Comparison of ENCODE assay signal across 16 cellular contexts in the genomic region with DNA sequence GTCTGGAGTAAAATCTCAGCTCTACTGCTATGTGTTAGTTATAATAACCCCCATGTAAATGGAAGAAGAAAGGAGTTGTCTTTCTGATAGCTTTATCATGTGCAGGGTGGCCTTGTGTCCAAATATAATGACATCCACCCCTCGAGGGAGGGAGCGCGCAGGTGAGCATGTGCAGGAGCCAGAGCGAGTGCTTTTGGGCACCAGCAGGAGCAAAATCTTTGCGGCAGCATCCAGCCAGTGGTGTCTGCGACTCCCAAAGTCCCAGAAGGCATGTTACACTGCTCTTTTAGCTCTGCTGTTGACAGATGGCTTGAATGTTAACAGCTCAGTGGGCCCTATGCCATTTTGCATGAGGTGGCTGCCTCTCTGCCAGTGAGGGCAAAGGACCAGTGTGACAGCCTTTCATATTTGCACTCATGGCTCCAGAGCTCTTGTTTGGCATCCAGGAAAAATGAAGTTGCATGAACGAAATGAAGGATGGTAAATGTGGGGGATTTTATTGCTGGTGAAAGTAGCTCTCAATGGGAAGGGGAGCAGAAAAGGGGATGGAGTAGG.
"Had no signal": no experiment of that assay in that cellular context is flagged by ENCODE, and none has a peak within 500 bp of the region (broad histone marks: within the 10 kb centered on the region; RNA-seq: fewer than 3 reads in every experiment).

No MANE protein-coding gene starts in this region.

- H3K4me1 ChIP-seq: gastrocnemius medialis, lower lobe of right lung, parathyroid adenoma, vagina had no signal

- H3K36me3 ChIP-seq: cardiac muscle cell, gastrocnemius medialis, lower lobe of right lung, tibial artery, vagina had no signal

- H3K9me3 ChIP-seq: gastrocnemius medialis, lower lobe of right lung, tibial artery, vagina had no signal

- H3K4me3 ChIP-seq: cardiac muscle cell, gastrocnemius medialis, lower lobe of right lung, tibial artery, vagina had no signal

- ATAC-seq: activated CD8-positive, alpha-beta T cell treated with anti-CD3 and anti-CD28 coated beads for 36 hours; activated T-cell treated with anti-CD3 and anti-CD28 coated beads, Interleukin-2, amount 50 U/mL, for 72 hours; gastrocnemius medialis; lower lobe of right lung had no signal

- H3K27me3 ChIP-seq: cardiac muscle cell, gastrocnemius medialis, tibial artery, vagina had no signal

- H3K27ac ChIP-seq: cardiac muscle cell, gastrocnemius medialis, lower lobe of right lung, parathyroid adenoma, vagina, VCaP had no signal

- DNase-seq: activated CD4-positive, alpha-beta T cell treated with anti-CD3 and anti-CD28 coated beads for 4 hours; activated CD8-positive, alpha-beta memory T cell treated with anti-CD3 and anti-CD28 coated beads, Interleukin-2, amount 50 U/mL, for 4 hours; activated CD8-positive, alpha-beta T cell treated with anti-CD3 and anti-CD28 coated beads for 36 hours; activated gamma-delta T cell treated with Interleukin-2 at 50 U/mL for 16 hours; activated naive CD8-positive, alpha-beta T cell treated with anti-CD3 and anti-CD28 coated beads for 36 hours; activated T-cell treated with anti-CD3 and anti-CD28 coated beads, Interleukin-2, amount 50 U/mL, for 72 hours; cortex of kidney; effector CD8-positive, alpha-beta T cell; gastrocnemius medialis; lower lobe of right lung; T1000 had no signal
